1 cellular context compared by ENCODE assay signal in the genomic region with DNA sequence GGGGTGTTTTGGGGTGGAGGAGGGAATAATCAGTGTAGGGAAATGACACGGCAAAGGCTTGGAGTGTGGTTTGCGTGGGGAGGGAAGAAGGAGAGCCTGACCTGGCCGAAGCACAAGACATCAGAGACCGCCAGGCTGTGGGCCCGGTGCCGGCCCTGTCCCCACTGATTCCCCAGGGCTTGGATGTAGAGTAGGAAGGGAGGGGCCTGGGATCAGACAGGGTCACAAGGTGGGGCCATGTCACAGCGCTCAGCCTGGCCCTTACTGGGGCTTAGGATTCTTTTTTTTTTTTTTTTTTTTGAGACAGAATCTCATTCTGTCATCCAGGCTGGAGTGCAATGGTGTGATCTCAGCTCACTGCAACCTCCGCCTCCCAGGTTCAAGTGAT.
TF ChIP-seq lines count a peak whose summit lies in the region.

No MANE protein-coding gene starts in this region.

TF ChIP-seq in HepG2, 621 proteins besides CTCF, POLR2A, EP300 and RAD21:
- no peak for TF ChIP-seq ZNF792 (CRISPR knock-in tag; IDR thresholded peaks at IDR 0.05)
- no peak for TF ChIP-seq KDM6A (CRISPR knock-in tag; IDR thresholded peaks at IDR 0.05; ENCODE audit: low read depth)
- TF ChIP-seq ZNF282 (IDR thresholded peaks at IDR 0.05; ENCODE audit: partially characterized antibody): no peak
- no peak for TF ChIP-seq ZNF790 (CRISPR knock-in tag; IDR thresholded peaks at IDR 0.05; ENCODE audit: borderline replicate concordance)
- TF ChIP-seq ZFY (CRISPR knock-in tag; IDR thresholded peaks at IDR 0.05): no peak
- TF ChIP-seq, protein P1, sequence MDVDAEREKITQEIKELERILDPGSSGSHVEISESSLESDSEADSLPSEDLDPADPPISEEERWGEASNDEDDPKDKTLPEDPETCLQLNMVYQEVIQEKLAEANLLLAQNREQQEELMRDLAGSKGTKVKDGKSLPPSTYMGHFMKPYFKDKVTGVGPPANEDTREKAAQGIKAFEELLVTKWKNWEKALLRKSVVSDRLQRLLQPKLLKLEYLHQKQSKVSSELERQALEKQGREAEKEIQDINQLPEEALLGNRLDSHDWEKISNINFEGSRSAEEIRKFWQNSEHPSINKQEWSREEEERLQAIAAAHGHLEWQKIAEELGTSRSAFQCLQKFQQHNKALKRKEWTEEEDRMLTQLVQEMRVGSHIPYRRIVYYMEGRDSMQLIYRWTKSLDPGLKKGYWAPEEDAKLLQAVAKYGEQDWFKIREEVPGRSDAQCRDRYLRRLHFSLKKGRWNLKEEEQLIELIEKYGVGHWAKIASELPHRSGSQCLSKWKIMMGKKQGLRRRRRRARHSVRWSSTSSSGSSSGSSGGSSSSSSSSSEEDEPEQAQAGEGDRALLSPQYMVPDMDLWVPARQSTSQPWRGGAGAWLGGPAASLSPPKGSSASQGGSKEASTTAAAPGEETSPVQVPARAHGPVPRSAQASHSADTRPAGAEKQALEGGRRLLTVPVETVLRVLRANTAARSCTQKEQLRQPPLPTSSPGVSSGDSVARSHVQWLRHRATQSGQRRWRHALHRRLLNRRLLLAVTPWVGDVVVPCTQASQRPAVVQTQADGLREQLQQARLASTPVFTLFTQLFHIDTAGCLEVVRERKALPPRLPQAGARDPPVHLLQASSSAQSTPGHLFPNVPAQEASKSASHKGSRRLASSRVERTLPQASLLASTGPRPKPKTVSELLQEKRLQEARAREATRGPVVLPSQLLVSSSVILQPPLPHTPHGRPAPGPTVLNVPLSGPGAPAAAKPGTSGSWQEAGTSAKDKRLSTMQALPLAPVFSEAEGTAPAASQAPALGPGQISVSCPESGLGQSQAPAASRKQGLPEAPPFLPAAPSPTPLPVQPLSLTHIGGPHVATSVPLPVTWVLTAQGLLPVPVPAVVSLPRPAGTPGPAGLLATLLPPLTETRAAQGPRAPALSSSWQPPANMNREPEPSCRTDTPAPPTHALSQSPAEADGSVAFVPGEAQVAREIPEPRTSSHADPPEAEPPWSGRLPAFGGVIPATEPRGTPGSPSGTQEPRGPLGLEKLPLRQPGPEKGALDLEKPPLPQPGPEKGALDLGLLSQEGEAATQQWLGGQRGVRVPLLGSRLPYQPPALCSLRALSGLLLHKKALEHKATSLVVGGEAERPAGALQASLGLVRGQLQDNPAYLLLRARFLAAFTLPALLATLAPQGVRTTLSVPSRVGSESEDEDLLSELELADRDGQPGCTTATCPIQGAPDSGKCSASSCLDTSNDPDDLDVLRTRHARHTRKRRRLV (CRISPR knock-in tag; IDR thresholded peaks at IDR 0.05): no peak
- TF ChIP-seq HNRNPLL (IDR thresholded peaks at IDR 0.05; ENCODE audit: low read depth, low read length, poor library complexity, severe bottlenecking): no peak
- no peak for TF ChIP-seq KDM4B (CRISPR knock-in tag; IDR thresholded peaks at IDR 0.05)
- no peak for TF ChIP-seq ZNF580 (CRISPR knock-in tag; IDR thresholded peaks at IDR 0.05; ENCODE audit: borderline replicate concordance, low read depth)
- TF ChIP-seq MXD1 (CRISPR knock-in tag; IDR thresholded peaks at IDR 0.05): no peak
- TF ChIP-seq, protein P2, sequence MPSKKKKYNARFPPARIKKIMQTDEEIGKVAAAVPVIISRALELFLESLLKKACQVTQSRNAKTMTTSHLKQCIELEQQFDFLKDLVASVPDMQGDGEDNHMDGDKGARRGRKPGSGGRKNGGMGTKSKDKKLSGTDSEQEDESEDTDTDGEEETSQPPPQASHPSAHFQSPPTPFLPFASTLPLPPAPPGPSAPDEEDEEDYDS (CRISPR knock-in tag; IDR thresholded peaks at IDR 0.05): no peak
- TF ChIP-seq, protein P3, sequence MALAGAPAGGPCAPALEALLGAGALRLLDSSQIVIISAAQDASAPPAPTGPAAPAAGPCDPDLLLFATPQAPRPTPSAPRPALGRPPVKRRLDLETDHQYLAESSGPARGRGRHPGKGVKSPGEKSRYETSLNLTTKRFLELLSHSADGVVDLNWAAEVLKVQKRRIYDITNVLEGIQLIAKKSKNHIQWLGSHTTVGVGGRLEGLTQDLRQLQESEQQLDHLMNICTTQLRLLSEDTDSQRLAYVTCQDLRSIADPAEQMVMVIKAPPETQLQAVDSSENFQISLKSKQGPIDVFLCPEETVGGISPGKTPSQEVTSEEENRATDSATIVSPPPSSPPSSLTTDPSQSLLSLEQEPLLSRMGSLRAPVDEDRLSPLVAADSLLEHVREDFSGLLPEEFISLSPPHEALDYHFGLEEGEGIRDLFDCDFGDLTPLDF (CRISPR knock-in tag; IDR thresholded peaks at IDR 0.05): no peak
- no peak for TF ChIP-seq ZUFSP (CRISPR knock-in tag; IDR thresholded peaks at IDR 0.05; ENCODE audit: borderline replicate concordance)
- TF ChIP-seq MLLT10 (CRISPR knock-in tag; IDR thresholded peaks at IDR 0.05): no peak
- no peak for TF ChIP-seq ZNF143 (CRISPR knock-in tag; IDR thresholded peaks at IDR 0.05)
- TF ChIP-seq NRL (CRISPR knock-in tag; IDR thresholded peaks at IDR 0.05; ENCODE audit: borderline replicate concordance): no peak
- TF ChIP-seq CCAR2 (optimal IDR thresholded peaks at IDR 0.05; ENCODE audit: low read depth, low read length): no peak
